8 cellular contexts compared by ENCODE assay signal in genomic region chr6:7727150-7727950, GRCh38. TPM values are rescaled to one million over a fixed set of nuclear protein-coding genes. Genes with fewer than 3 reads are reported as not detected.
A peak's percentile ranks its signal among the peaks of the same experiment; 100 is the strongest.
DNase-seq lines count a peak whose midpoint lies in the region; ATAC-seq and TF ChIP-seq lines count a peak whose summit lies in the region.

No MANE protein-coding gene starts in this region.

- intact Hi-C loops in prostate gland (cut with DNase I) = no loop called here

- H3K27me3 ChIP-seq in prostate gland (replicated peaks; ENCODE audit: insufficient read depth) = no peaks in the 10 kb centered on the region

- H3K9me3 ChIP-seq in prostate gland = no peaks in the 10 kb centered on the region

- no peak for TF ChIP-seq CTCF in GM13977 (IDR thresholded peaks at IDR 0.05; ENCODE audit: extremely low read depth, insufficient read depth, missing control alignments)
- TF ChIP-seq CTCF in fibroblast of the aortic adventitia (IDR thresholded peaks at IDR 0.05; ENCODE audit: insufficient read depth, low read length) = no peak
- TF ChIP-seq CTCF in prostate gland (IDR thresholded peaks at IDR 0.05) = no peak

- TF ChIP-seq POLR2A in prostate gland (IDR thresholded peaks at IDR 0.05) = no peak

- peaks cover 4% of the 10 kb centered on the region for H3K4me1 ChIP-seq in prostate gland (replicated peaks)

- H3K4me3 ChIP-seq in fibroblast of the aortic adventitia (ENCODE audit: low read depth, low read length) (peak overlapping the region; percentile 78), prostate gland (peak overlapping the region; percentile 34 to 35)

- ATAC-seq in HG02571 (IDR thresholded peaks at IDR 0.05; ENCODE audit: unreplicated experiment) = no peak

- no peak overlapping the region for H3K27ac ChIP-seq in prostate gland

- WGBS in prostate gland = 0% methylated on average over 66 of the region's 86 CpGs

- in situ Hi-C loops in GM13977 (cut with MboI; ENCODE audit: low pct_unique_long_range_greater_than_20kb, low sequenced_read_pairs, unreplicated experiment) = loop anchor here (10.0 kb wide), 1 partner anchor 267 kb away; no protein-coding TSS in a partner anchor

- H3K36me3 ChIP-seq in prostate gland = no peaks in the 10 kb centered on the region

- DNase-seq in AG08396 (ENCODE audit: low spot score) (peak; percentile 37), GM13977 (ENCODE audit: low spot score) (peak; percentile 53), SW480 (ENCODE audit: low spot score) (peak; percentile 14), fibroblast of the aortic adventitia (ENCODE audit: low read depth) (peak; percentile 27), prostate gland (ENCODE audit: low spot score) (no peak), NCI-H226 (no peak), medulla oblongata (ENCODE audit: extremely low spot score) (no peak)

RNA-seq across cellular contexts. Expression of gene BMP6, which starts 1.5 kb away (rescaled TPM):
- total RNA-seq in fibroblast of the aortic adventitia (ENCODE audit: low replicate concordance) = 1.3 and 10.5 TPM in 2 replicates
- total RNA-seq in prostate gland = 10 to 100 TPM in 1 of 2 donors, under 1 TPM in 1; 0.36 to 10.2 TPM

Comparison
In these comparisons a context has a peak if more than half of its experiments do, and no peak if none do; other contexts are left out.
1. DNase-seq: peak in AG08396 (single experiment), GM13977 (single experiment), SW480 (single experiment) and fibroblast of the aortic adventitia (single experiment); none in prostate gland (single experiment), NCI-H226 (single experiment) and medulla oblongata (single experiment).